21 cellular contexts compared by ENCODE assay signal in genomic region chr7:108327353-108327752, GRCh38.
DNase-seq lines count a peak whose midpoint lies in the region; ATAC-seq and TF ChIP-seq lines count a peak whose summit lies in the region.
"Had no signal": no experiment of that assay in that cellular context is flagged by ENCODE, and none has a peak within 500 bp of the region (broad histone marks: within the 10 kb centered on the region; RNA-seq: fewer than 3 reads in every experiment).

No MANE protein-coding gene starts in this region.

- DNase-seq in neural progenitor cell (ENCODE audit: low spot score): no peak
- no peak for DNase-seq in gastrocnemius medialis
- DNase-seq in omental fat pad (ENCODE audit: low spot score): no peak
- DNase-seq in CD8-positive, alpha-beta memory T cell: no peak
- DNase-seq: amygdala; cerebellar nuclear complex; effector memory CD8-positive, alpha-beta T cell; hypothalamus; NCI-H1930; NCI-H446 treated with DMSO at 0.1 percent for 48 hours; psoas muscle; Right ventricle myocardium superior had no signal

- peak overlapping the region; percentile 88 for H3K27ac Mint-ChIP-seq in neural progenitor cell
- H3K27ac Mint-ChIP-seq in CD8-positive, alpha-beta memory T cell: no peak overlapping the region
- H3K27ac Mint-ChIP-seq: activated T-helper 17 cell treated with anti-CD3 and anti-CD28 coated beads, Interleukin-2, amount 50 U/mL, for 72 hours; effector memory CD8-positive, alpha-beta T cell; natural killer cell treated with Interleukin-12 subunit alpha and Interleukin-12 subunit beta and Interleukin-15 and Interleukin-18, amount 100 ng/mL, for 72 hours; T-helper 1 cell treated with Interleukin-12 subunit alpha and Interleukin-12 subunit beta and Interleukin-4 antibody, amounts not matched to agents 30 μg/mL and 1 μg/mL, for 36 hours; WTC11 had no signal

- POLR2A ChIA-PET in CD8-positive, alpha-beta memory T cell (lab: Charles Lee): no interaction called here

- intact Hi-C loops in gastrocnemius medialis (cut with DNase I; ENCODE audit: low total_unique reads): no loop called here

- H3K4me3 Mint-ChIP-seq in neural progenitor cell: peak overlapping the region; percentile 79
- no peak overlapping the region for H3K4me3 Mint-ChIP-seq in CD8-positive, alpha-beta memory T cell
- H3K4me3 Mint-ChIP-seq: activated T-helper 17 cell treated with anti-CD3 and anti-CD28 coated beads, Interleukin-2, amount 50 U/mL, for 72 hours; effector memory CD8-positive, alpha-beta T cell; natural killer cell treated with Interleukin-12 subunit alpha and Interleukin-12 subunit beta and Interleukin-15 and Interleukin-18, amount 100 ng/mL, for 72 hours; T-helper 1 cell treated with Interleukin-12 subunit alpha and Interleukin-12 subunit beta and Interleukin-4 antibody, amounts not matched to agents 30 μg/mL and 1 μg/mL, for 36 hours; WTC11 had no signal

- H3K27me3 ChIP-seq in KMS-11 (ENCODE audit: insufficient read depth, low read depth) (no peaks in the 10 kb centered on the region), neural progenitor cell (no peaks in the 10 kb centered on the region), gastrocnemius medialis (no peaks in the 10 kb centered on the region)
- H3K27me3 ChIP-seq in CD8-positive, alpha-beta memory T cell (ENCODE audit: insufficient read depth, low read length, poor library complexity, severe bottlenecking): no peaks in the 10 kb centered on the region
- H3K27me3 ChIP-seq: suprapubic skin had no signal

- no peaks in the 10 kb centered on the region for H3K9me3 Mint-ChIP-seq in neural progenitor cell
- H3K9me3 Mint-ChIP-seq in CD8-positive, alpha-beta memory T cell: no peaks in the 10 kb centered on the region
- H3K9me3 Mint-ChIP-seq: activated T-helper 17 cell treated with anti-CD3 and anti-CD28 coated beads, Interleukin-2, amount 50 U/mL, for 72 hours; effector memory CD8-positive, alpha-beta T cell; natural killer cell treated with Interleukin-12 subunit alpha and Interleukin-12 subunit beta and Interleukin-15 and Interleukin-18, amount 100 ng/mL, for 72 hours; T-helper 1 cell treated with Interleukin-12 subunit alpha and Interleukin-12 subunit beta and Interleukin-4 antibody, amounts not matched to agents 30 μg/mL and 1 μg/mL, for 36 hours; WTC11 had no signal

- H3K27ac ChIP-seq in KMS-11 (peak overlapping the region; percentile 86), neural progenitor cell (no peak overlapping the region), gastrocnemius medialis (no peak overlapping the region)
- no peak overlapping the region for H3K27ac ChIP-seq in CD8-positive, alpha-beta memory T cell (ENCODE audit: low read depth, low read length)
- H3K27ac ChIP-seq: psoas muscle, suprapubic skin had no signal

- peak; percentile 60 for ATAC-seq in GM19351 (IDR thresholded peaks at IDR 0.05; ENCODE audit: unreplicated experiment)
- peak; percentile 50 for ATAC-seq in HG02798 (IDR thresholded peaks at IDR 0.05; ENCODE audit: poor library complexity, unreplicated experiment)
- no peak for ATAC-seq in gastrocnemius medialis
- no peak for ATAC-seq in omental fat pad (ENCODE audit: low FRiP score)
- ATAC-seq: activated T-helper 17 cell treated with anti-CD3 and anti-CD28 coated beads, Interleukin-2, amount 50 U/mL, for 72 hours; effector memory CD8-positive, alpha-beta T cell; natural killer cell treated with Interleukin-12 subunit alpha and Interleukin-12 subunit beta and Interleukin-15 and Interleukin-18, amount 100 ng/mL, for 72 hours; psoas muscle; WTC11 had no signal

- no peaks in the 10 kb centered on the region for H3K36me3 ChIP-seq in KMS-11 (ENCODE audit: insufficient read depth)
- no peaks in the 10 kb centered on the region for H3K36me3 ChIP-seq in neural progenitor cell
- no peaks in the 10 kb centered on the region for H3K36me3 ChIP-seq in gastrocnemius medialis
- H3K36me3 ChIP-seq in CD8-positive, alpha-beta memory T cell (ENCODE audit: insufficient read depth, low read length): no peaks in the 10 kb centered on the region
- H3K36me3 ChIP-seq: suprapubic skin had no signal

- peaks cover 54% of the 10 kb centered on the region for H3F3A ChIP-seq in neural progenitor cell (ENCODE audit: low read depth)

- H3K4me1 ChIP-seq in KMS-11 (ENCODE audit: low read depth, poor library complexity, severe bottlenecking): peaks cover 98% of the 10 kb centered on the region
- peaks cover 81% of the 10 kb centered on the region for H3K4me1 ChIP-seq in neural progenitor cell
- H3K4me1 ChIP-seq in gastrocnemius medialis: no peaks in the 10 kb centered on the region
- H3K4me1 ChIP-seq in CD8-positive, alpha-beta memory T cell (ENCODE audit: insufficient read depth, low read length): no peaks in the 10 kb centered on the region
- H3K4me1 ChIP-seq: psoas muscle, suprapubic skin had no signal

- no peaks in the 10 kb centered on the region for H4K20me1 ChIP-seq in KMS-11 (ENCODE audit: insufficient read depth)
- H4K20me1 ChIP-seq in neural progenitor cell (ENCODE audit: low read depth): no peaks in the 10 kb centered on the region

- TF ChIP-seq POLR2A in gastrocnemius medialis (IDR thresholded peaks at IDR 0.05): no peak

- H3K9me3 ChIP-seq in neural progenitor cell (ENCODE audit: low read depth) (no peaks in the 10 kb centered on the region), gastrocnemius medialis (no peaks in the 10 kb centered on the region)
- no peaks in the 10 kb centered on the region for H3K9me3 ChIP-seq in CD8-positive, alpha-beta memory T cell (ENCODE audit: low read length)
- H3K9me3 ChIP-seq: psoas muscle, suprapubic skin had no signal

- no peak for TF ChIP-seq CTCF in KMS-11 (conservative IDR thresholded peaks at IDR 0.05; ENCODE audit: low read depth, low read length)
- TF ChIP-seq CTCF in neural progenitor cell (IDR thresholded peaks at IDR 0.05): no peak
- no peak for TF ChIP-seq CTCF in gastrocnemius medialis (IDR thresholded peaks at IDR 0.05 in 4 of 5, conservative IDR thresholded peaks at IDR 0.05 in 1 of 5)
- no peak for TF ChIP-seq CTCF in omental fat pad (IDR thresholded peaks at IDR 0.05)

- peaks cover 28% of the 10 kb centered on the region for H3K79me2 ChIP-seq in KMS-11 (ENCODE audit: insufficient read depth, low read depth)
- peaks cover 32% of the 10 kb centered on the region for H3K79me2 ChIP-seq in neural progenitor cell (ENCODE audit: low read depth)

- peak overlapping the region; percentile 9; the same call in 1 of the 2 replicates for H2AFZ ChIP-seq in KMS-11 (ENCODE audit: low read depth)
- H2AFZ ChIP-seq in neural progenitor cell (replicated peaks): no peak overlapping the region

- H3K36me3 Mint-ChIP-seq in neural progenitor cell: no peaks in the 10 kb centered on the region
- H3K36me3 Mint-ChIP-seq in CD8-positive, alpha-beta memory T cell: no peaks in the 10 kb centered on the region
- H3K36me3 Mint-ChIP-seq: natural killer cell treated with Interleukin-12 subunit alpha and Interleukin-12 subunit beta and Interleukin-15 and Interleukin-18, amount 100 ng/mL, for 72 hours; WTC11 had no signal

- in situ Hi-C loops in gastrocnemius medialis (cut with MboI; ENCODE audit: low sequenced_read_pairs in 4 of 4): no loop called here

- peaks cover 81% of the 10 kb centered on the region for H3K4me1 Mint-ChIP-seq in neural progenitor cell
- peaks cover 0 to 4% (median 0%) of the 10 kb centered on the region in 3 donors for H3K4me1 Mint-ChIP-seq in CD8-positive, alpha-beta memory T cell
- H3K4me1 Mint-ChIP-seq: activated T-helper 17 cell treated with anti-CD3 and anti-CD28 coated beads, Interleukin-2, amount 50 U/mL, for 72 hours had no signal

- CTCF ChIA-PET in CD8-positive, alpha-beta memory T cell (lab: Charles Lee): no interaction called here

- no peak overlapping the region for H3K4me3 ChIP-seq in KMS-11 (IDR thresholded peaks at IDR 0.05; ENCODE audit: insufficient read depth, low read depth, low read length)
- H3K4me3 ChIP-seq in neural progenitor cell: peak overlapping the region; percentile 38
- H3K4me3 ChIP-seq in gastrocnemius medialis: no peak overlapping the region
- no peak overlapping the region for H3K4me3 ChIP-seq in CD8-positive, alpha-beta memory T cell (ENCODE audit: low read length)
- H3K4me3 ChIP-seq: psoas muscle, smooth muscle cell, suprapubic skin had no signal

- H3K9ac ChIP-seq in KMS-11 (peak overlapping the region; percentile 56), neural progenitor cell (no peak overlapping the region)

- H3K4me2 ChIP-seq in KMS-11: peak overlapping the region; percentile 90
- peak overlapping the region; percentile 75 for H3K4me2 ChIP-seq in neural progenitor cell
- H3K4me2 ChIP-seq: smooth muscle cell had no signal

- H3K27me3 Mint-ChIP-seq in neural progenitor cell (ENCODE audit: insufficient read depth, low read depth): peaks cover 2% of the 10 kb centered on the region
- H3K27me3 Mint-ChIP-seq in CD8-positive, alpha-beta memory T cell: peaks cover 0 to 3% of the 10 kb centered on the region in 2 donors
- H3K27me3 Mint-ChIP-seq: activated T-helper 17 cell treated with anti-CD3 and anti-CD28 coated beads, Interleukin-2, amount 50 U/mL, for 72 hours had no signal

Comparison
In these comparisons a context has a peak if more than half of its experiments do, and no peak if none do; other contexts are left out.
1. ATAC-seq: peak in GM19351 (single experiment) and HG02798 (single experiment); none in gastrocnemius medialis (0 of 2) and omental fat pad (single experiment).